Comparison of ENCODE assay signal across 20 cellular contexts in the genomic region with DNA sequence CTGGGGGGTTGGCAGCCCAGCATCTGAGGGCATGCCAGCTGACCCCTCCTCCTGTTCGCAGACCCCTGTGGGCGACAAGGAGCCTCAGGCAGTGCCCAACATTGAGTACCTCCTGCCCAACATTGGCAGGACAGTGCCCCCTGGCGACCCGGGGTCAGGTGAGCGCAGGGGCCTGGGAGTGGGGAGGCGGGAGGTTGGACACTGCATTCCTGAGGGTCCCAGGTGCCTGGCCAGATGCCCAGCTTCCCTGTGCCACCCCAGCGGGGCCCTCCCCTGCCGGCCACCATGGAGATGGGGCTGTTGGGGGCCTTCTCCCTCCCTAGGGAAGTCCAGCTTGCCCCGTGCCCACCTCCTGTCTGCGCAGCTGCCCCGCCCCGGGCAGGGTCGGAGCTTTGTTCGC.
DNase-seq lines count a peak whose midpoint lies in the region; ATAC-seq, FAIRE-seq and TF ChIP-seq lines count a peak whose summit lies in the region.
"Had no signal": no experiment of that assay in that cellular context is flagged by ENCODE, and none has a peak within 500 bp of the region (broad histone marks: within the 10 kb centered on the region; RNA-seq: fewer than 3 reads in every experiment).

No MANE protein-coding gene starts in this region.

- no peak for DNase-seq in HepG2 (ENCODE audit: low spot score)
- DNase-seq in right lobe of liver: no peak
- DNase-seq in WTC11 (ENCODE audit: low spot score): peak; percentile 61
- DNase-seq in iPS-NIHi11 (ENCODE audit: low spot score): peak; percentile 49
- DNase-seq in HTR-8/SVneo (ENCODE audit: insufficient read length, low spot score): no peak
- DNase-seq: ACHN; CD4-positive, alpha-beta memory T cell; DMS153; DMS79 treated with DMSO at 0.1 percent for 48 hours; EL; KG1 had no signal

- no peaks in the 10 kb centered on the region for H3K4me1 ChIP-seq in HepG2 (ENCODE audit: insufficient read depth, low read length)
- no peaks in the 10 kb centered on the region for H3K4me1 ChIP-seq in right lobe of liver
- H3K4me1 ChIP-seq: HAP-1 had no signal

- H4K20me1 ChIP-seq in HepG2 (ENCODE audit: insufficient read depth, low read length): no peaks in the 10 kb centered on the region

- TF ChIP-seq POLR2A in HepG2 (IDR thresholded peaks at IDR 0.05; ENCODE audit: insufficient read depth in 1 of 2, low read depth in 2 of 2, low read length in 2 of 2): no peak
- no peak for TF ChIP-seq POLR2A in right lobe of liver (IDR thresholded peaks at IDR 0.05)

- no peak for TF ChIP-seq RAD21 in HepG2 (CRISPR knock-in tag; IDR thresholded peaks at IDR 0.05)

- peaks cover 48% of the 10 kb centered on the region for H3K36me3 Mint-ChIP-seq in WTC11
- H3K36me3 Mint-ChIP-seq: CD4-positive, alpha-beta memory T cell; IgD-negative memory B cell had no signal

- intact Hi-C loops in HepG2 (cut with micrococcal nuclease; ENCODE audit: unreplicated experiment) (no loop called here), right lobe of liver (cut with DNase I) (no loop called here)

- no peak overlapping the region for H3K9ac ChIP-seq in HepG2 (ENCODE audit: insufficient read depth, low read depth, low read length)

- H3K4me3 Mint-ChIP-seq in WTC11: no peak overlapping the region
- H3K4me3 Mint-ChIP-seq: CD4-positive, alpha-beta memory T cell; IgD-negative memory B cell had no signal

- no peaks in the 10 kb centered on the region for H3K4me1 Mint-ChIP-seq in WTC11
- H3K4me1 Mint-ChIP-seq: CD4-positive, alpha-beta memory T cell; IgD-negative memory B cell had no signal

- CTCF ChIA-PET in HepG2 (lab: Yijun Ruan, JAX; ENCODE audit: low intra/inter-chr PET ratio, low total read pairs): no interaction called here
- CTCF ChIA-PET in WTC11 (lab: Charles Lee): interaction anchor here (0.7 to 0.9 kb wide), 3 partner anchors 10 to 119 kb away, joined by 3 to 4 read pairs (median 3); no protein-coding TSS in a partner anchor

- POLR2A ChIA-PET in HepG2 (lab: Yijun Ruan, JAX) (no interaction called here), WTC11 (lab: Charles Lee) (no interaction called here)

- H3K27me3 Mint-ChIP-seq in WTC11 (ENCODE audit: low read depth): no peaks in the 10 kb centered on the region

- TF ChIP-seq CTCF in HepG2 (CRISPR knock-in tag; IDR thresholded peaks at IDR 0.05) (peak; percentile 37), right lobe of liver (IDR thresholded peaks at IDR 0.05) (no peak), WTC11 (IDR thresholded peaks at IDR 0.05) (0 out of 2 replicates have a peak, but pooled peaks have one; percentile 22)

- H3K4me2 ChIP-seq in HepG2 (ENCODE audit: low read depth, low read length): no peak overlapping the region

- no peak for FAIRE-seq in HepG2 (lab: Jason Lieb, UNC)
- no peak for FAIRE-seq in HTR-8/SVneo (lab: Jason Lieb, UNC)
- FAIRE-seq: D721Med, G401.6, GM12891, GM19239 had no signal

- in situ Hi-C loops in HepG2 (cut with HindIII; ENCODE audit: extremely low pct_ligation_motif_present, low pct_unique_long_range_greater_than_20kb): no loop called here

- H3K27me3 ChIP-seq in HepG2 (ENCODE audit: control insufficient read depth in 1 of 2, insufficient read depth in 2 of 2, low read length in 2 of 2) (peaks cover 0 to 23% of the 10 kb centered on the region in 2 experiments; a peak in 3 of 5 replicates), right lobe of liver (no peaks in the 10 kb centered on the region)
- H3K27me3 ChIP-seq: BLaER1 treated with 17β-estradiol and CSF1 and Interleukin-3, amounts not matched to agents 10 nM and 100 nM had no signal

- H3K79me2 ChIP-seq in HepG2 (ENCODE audit: insufficient read depth, low read length): no peaks in the 10 kb centered on the region

- H3K4me3 ChIP-seq in HepG2 (replicated peaks in 1 of 3; ENCODE audit: insufficient read depth in 1 of 3, low read depth in 2 of 3, low read length in 3 of 3) (no peak overlapping the region), right lobe of liver (no peak overlapping the region)
- H3K4me3 ChIP-seq: BLaER1 treated with 17β-estradiol and CSF1 and Interleukin-3, amounts not matched to agents 10 nM and 100 nM; HAP-1 had no signal

- no peak for TF ChIP-seq EP300 in HepG2 (IDR thresholded peaks at IDR 0.05; ENCODE audit: low read depth in 2 of 2, low read length in 2 of 2)
- TF ChIP-seq EP300 in HepG2 (CRISPR knock-in tag; IDR thresholded peaks at IDR 0.05; ENCODE audit: borderline replicate concordance): no peak

- 0 out of 2 replicates have a peak, but pooled peaks cover 5% of the 10 kb centered on the region for H3K9me3 Mint-ChIP-seq in WTC11

- no peak overlapping the region for H3K27ac Mint-ChIP-seq in WTC11
- H3K27ac Mint-ChIP-seq: CD4-positive, alpha-beta memory T cell had no signal

- H3K9me3 ChIP-seq in HepG2 (ENCODE audit: low read length) (peaks cover 5% of the 10 kb centered on the region), right lobe of liver (no peaks in the 10 kb centered on the region)
- H3K9me3 ChIP-seq: HAP-1 had no signal

- H3K27ac ChIP-seq in HepG2 (ENCODE audit: extremely low read length, insufficient read depth, low read length) (no peak overlapping the region), right lobe of liver (no peak overlapping the region)
- H3K27ac ChIP-seq: BLaER1 treated with 17β-estradiol and CSF1 and Interleukin-3, amounts not matched to agents 10 nM and 100 nM had no signal

- BruUV-seq in HepG2 (replicated peaks; lab: Mats Ljungman, UMichigan): no TSS peak

- H3K36me3 ChIP-seq in HepG2 (replicated peaks in 1 of 2; ENCODE audit: control insufficient read depth in 1 of 2, insufficient read depth in 2 of 2, low read length in 2 of 2) (no peaks in the 10 kb centered on the region), right lobe of liver (no peaks in the 10 kb centered on the region)
- H3K36me3 ChIP-seq: HAP-1 had no signal

- no peak for ATAC-seq in HepG2
- no peak for ATAC-seq in right lobe of liver
- ATAC-seq in WTC11: no peak
- ATAC-seq in GM21786 (IDR thresholded peaks at IDR 0.05; ENCODE audit: unreplicated experiment): no peak
- no peak for ATAC-seq in GM18498 (IDR thresholded peaks at IDR 0.05; ENCODE audit: unreplicated experiment)

- no peak overlapping the region for H2AFZ ChIP-seq in HepG2 (ENCODE audit: low read length)

- 56% methylated on average over 11 of the region's 14 CpGs for WGBS in HepG2 (ENCODE audit: low lambda C conversion rate)
- 83% methylated on average over 2 of the region's 14 CpGs for WGBS in right lobe of liver (ENCODE audit: insufficient coverage, low coverage, low lambda C conversion rate, missing lambda C conversion rate)

TF ChIP-seq in HepG2, 621 proteins besides CTCF, POLR2A, EP300 and RAD21:
- TF ChIP-seq SP5 (CRISPR knock-in tag; IDR thresholded peaks at IDR 0.05; ENCODE audit: borderline replicate concordance, low read depth) (no peak), HNRNPL (IDR thresholded peaks at IDR 0.05; ENCODE audit: low read depth, low read length) (0 out of 2 replicates have a peak, but pooled peaks have one; percentile 44)

TF ChIP-seq in WTC11, 78 proteins besides CTCF, POLR2A, EP300 and RAD21:
- TF ChIP-seq JUN (CRISPR knock-in tag; IDR thresholded peaks at IDR 0.05): no peak

Comparison
In these comparisons a context has a peak if more than half of its experiments do, and no peak if none do; other contexts are left out.
1. CTCF ChIP-seq: peak in HepG2 (single experiment) and WTC11 (single experiment); none in right lobe of liver (0 of 4).
2. DNase-seq: peak in WTC11 (single experiment) and iPS-NIHi11 (single experiment); none in HepG2 (single experiment), right lobe of liver (0 of 3) and HTR-8/SVneo (single experiment).